In genomic region chr20:60210779-60211617, GRCh38 we compare ENCODE assay signal across 8 cellular contexts.
A peak's percentile ranks its signal among the peaks of the same experiment; 100 is the strongest.
DNase-seq lines count a peak whose midpoint lies in the region; ATAC-seq and TF ChIP-seq lines count a peak whose summit lies in the region.

No MANE protein-coding gene starts in this region.

- H3K4me3 ChIP-seq in adrenal gland, result no peak overlapping the region
- H3K4me3 ChIP-seq in retinal pigment epithelial cell (ENCODE audit: low read length), result no peak overlapping the region

- TF ChIP-seq POLR2A in adrenal gland (IDR thresholded peaks at IDR 0.05), result no peak

- peak; percentile 88 to 90 for ATAC-seq in left cardiac atrium
- no peak for ATAC-seq in HG02970 (IDR thresholded peaks at IDR 0.05; ENCODE audit: low FRiP score, unreplicated experiment)

- no peaks in the 10 kb centered on the region for H3K9me3 ChIP-seq in adrenal gland (replicated peaks in 1 of 3)

- DNase-seq in KG1 (lab: John Stamatoyannopoulos, UW), result peak; percentile 50
- DNase-seq in SKM-1 (lab: John Stamatoyannopoulos, UW; ENCODE audit: unreplicated experiment), result peak; percentile 41
- DNase-seq in adrenal gland, result peak; percentile 45 to 82 (median 70)
- peak; percentile 55 for DNase-seq in left cardiac atrium
- no peak for DNase-seq in retinal pigment epithelial cell (ENCODE audit: low read depth)

- H3K36me3 ChIP-seq in adrenal gland (replicated peaks in 1 of 2), result no peaks in the 10 kb centered on the region

- H3K4me1 ChIP-seq in adrenal gland (replicated peaks in 1 of 2), result no peaks in the 10 kb centered on the region

- intact Hi-C loops in adrenal gland (cut with DNase I), result loop anchor here in 1 of 2 donors (10.0 kb wide), 2 partner anchors 914 to 1024 kb away; no protein-coding TSS in a partner anchor
- intact Hi-C loops in left cardiac atrium (cut with DNase I), result loop anchor here (2.0 to 5.0 kb wide), 2 partner anchors 911 to 1684 kb away; no protein-coding TSS in a partner anchor

- H3K27me3 ChIP-seq in adrenal gland, result no peaks in the 10 kb centered on the region

- 28 to 34% (median 30%) methylated on average over 24 to 25 of the region's 25 CpGs for WGBS in adrenal gland, 4 donors

- peak; percentile 93 for TF ChIP-seq CTCF in 22Rv1 (IDR thresholded peaks at IDR 0.05)
- TF ChIP-seq CTCF in GM12872 (IDR thresholded peaks at IDR 0.05; ENCODE audit: insufficient read depth, low read depth, low read length), result peak; percentile 67
- TF ChIP-seq CTCF in adrenal gland (IDR thresholded peaks at IDR 0.05), result peak; percentile 84 to 94 (median 88)
- TF ChIP-seq CTCF in retinal pigment epithelial cell (conservative IDR thresholded peaks at IDR 0.05; ENCODE audit: low read depth, low read length), result peak; percentile 97

- H3K27ac ChIP-seq in 22Rv1, result no peak overlapping the region
- no peak overlapping the region for H3K27ac ChIP-seq in adrenal gland
